ENCODE assay signal across 9 cellular contexts in genomic region chr4:152591361-152591760, GRCh38. TPM values are rescaled to one million over a fixed set of nuclear protein-coding genes. Genes with fewer than 3 reads are reported as not detected.
A peak's percentile ranks its signal among the peaks of the same experiment; 100 is the strongest.
DNase-seq lines count a peak whose midpoint lies in the region; ATAC-seq and TF ChIP-seq lines count a peak whose summit lies in the region.
"Had no signal": no experiment of that assay in that cellular context is flagged by ENCODE, and none has a peak within 500 bp of the region (broad histone marks: within the 10 kb centered on the region; RNA-seq: fewer than 3 reads in every experiment).

No MANE protein-coding gene starts in this region.

- no peak overlapping the region for H3K27ac ChIP-seq in fibroblast of lung (ENCODE audit: insufficient read depth, low read length)
- H3K27ac ChIP-seq: neutrophil had no signal

- DNase-seq in NCI-H524 (lab: John Stamatoyannopoulos, UW): peak; percentile 21 to 33
- no peak for DNase-seq in NCI-H524 treated with DMSO at 0.1 percent for 48 hours (lab: John Stamatoyannopoulos, UW)
- DNase-seq in activated CD4-positive, alpha-beta memory T cell treated with anti-CD3 and anti-CD28 coated beads for 36 hours: peak; percentile 33
- peak; percentile 53 to 65 for DNase-seq in fibroblast of lung (ENCODE audit: low read depth in 2 of 2)
- peak; percentile 4 for DNase-seq in occipital lobe (lab: John Stamatoyannopoulos, UW)
- DNase-seq in mesenteric fat pad (ENCODE audit: low spot score): no peak

- H4K20me1 ChIP-seq in fibroblast of lung (ENCODE audit: control insufficient read depth, extremely low read depth, insufficient read depth, low read length): no peaks in the 10 kb centered on the region

- TF ChIP-seq CTCF in fibroblast of lung (conservative IDR thresholded peaks at IDR 0.05 in 1 of 2, IDR thresholded peaks at IDR 0.05 in 1 of 2; ENCODE audit: low read depth in 1 of 2, low read length in 2 of 2): no peak

- CTCF ChIA-PET in activated CD4-positive, alpha-beta memory T cell treated with anti-CD3 and anti-CD28 coated beads for 36 hours (lab: Charles Lee): interaction anchor here (2.3 kb wide), 1 partner anchor 90 kb away, joined by 9 read pairs; no protein-coding TSS in a partner anchor

- POLR2A ChIA-PET in activated CD4-positive, alpha-beta memory T cell treated with anti-CD3 and anti-CD28 coated beads for 36 hours (lab: Charles Lee): interaction anchor here (0.5 kb wide), 1 partner anchor 875 kb away, joined by 3 read pairs; no protein-coding TSS in a partner anchor

- no peaks in the 10 kb centered on the region for H3K36me3 Mint-ChIP-seq in activated CD4-positive, alpha-beta memory T cell treated with anti-CD3 and anti-CD28 coated beads for 36 hours

- peak overlapping the region in 2 of 4 experiments; percentile 31 to 36 for H3K4me3 ChIP-seq in fibroblast of lung (replicated peaks in 1 of 4; ENCODE audit: control extremely low read depth in 1 of 4, insufficient read depth in 1 of 4, low read depth in 3 of 4, low read length in 4 of 4)

- H3K79me2 ChIP-seq in fibroblast of lung (ENCODE audit: control insufficient read depth, insufficient read depth, low read length): no peaks in the 10 kb centered on the region

- peaks cover 3% of the 10 kb centered on the region for H3K27me3 ChIP-seq in fibroblast of lung (ENCODE audit: control insufficient read depth, insufficient read depth, low read length)

- no peak overlapping the region for H3K9ac ChIP-seq in fibroblast of lung (ENCODE audit: insufficient read depth, low read length)

- H3K4me1 ChIP-seq in fibroblast of lung (ENCODE audit: control insufficient read depth, extremely low read depth, insufficient read depth, low read length): peaks cover 12% of the 10 kb centered on the region

- no peak overlapping the region for H3K27ac Mint-ChIP-seq in activated CD4-positive, alpha-beta memory T cell treated with anti-CD3 and anti-CD28 coated beads for 36 hours

- ATAC-seq in GM19455 (IDR thresholded peaks at IDR 0.05; ENCODE audit: unreplicated experiment) (no peak), GM21576 (IDR thresholded peaks at IDR 0.05; ENCODE audit: unreplicated experiment) (no peak)

- H3K27me3 Mint-ChIP-seq in activated CD4-positive, alpha-beta memory T cell treated with anti-CD3 and anti-CD28 coated beads for 36 hours: no peaks in the 10 kb centered on the region

- H3K4me3 Mint-ChIP-seq in activated CD4-positive, alpha-beta memory T cell treated with anti-CD3 and anti-CD28 coated beads for 36 hours: no peak overlapping the region

- peaks cover 7% of the 10 kb centered on the region for H3K4me1 Mint-ChIP-seq in activated CD4-positive, alpha-beta memory T cell treated with anti-CD3 and anti-CD28 coated beads for 36 hours (ENCODE audit: low read depth)

- peak overlapping the region; percentile 48 for H2AFZ ChIP-seq in fibroblast of lung (ENCODE audit: low read length)

- peaks cover 6% of the 10 kb centered on the region for H3K9me3 Mint-ChIP-seq in activated CD4-positive, alpha-beta memory T cell treated with anti-CD3 and anti-CD28 coated beads for 36 hours

- peak overlapping the region; percentile 68 for H3K4me2 ChIP-seq in fibroblast of lung (ENCODE audit: extremely low read depth, insufficient read depth, low read length)

- intact Hi-C loops in activated CD4-positive, alpha-beta memory T cell treated with anti-CD3 and anti-CD28 coated beads for 36 hours (cut with micrococcal nuclease): no loop called here

- H3K9me3 ChIP-seq in fibroblast of lung (ENCODE audit: control insufficient read depth, insufficient read depth, low read depth, low read length): no peaks in the 10 kb centered on the region
- H3K9me3 ChIP-seq: neutrophil had no signal

- no peaks in the 10 kb centered on the region for H3K36me3 ChIP-seq in fibroblast of lung (ENCODE audit: control insufficient read depth, insufficient read depth, low read length)
- H3K36me3 ChIP-seq: neutrophil had no signal

RNA-seq across cellular contexts. Expression of gene FBXW7, which starts 55.5 kb away (rescaled TPM):
- 10 to 100 TPM; 35.8 to 37.8 TPM for total RNA-seq in activated CD4-positive, alpha-beta memory T cell treated with anti-CD3 and anti-CD28 coated beads for 36 hours
- total RNA-seq in fibroblast of lung (68.7 and 87.3 TPM in 2 replicates), occipital lobe (285 TPM), mesenteric fat pad (37.9 TPM)
- 14.5 and 16.3 TPM in 2 replicates for polyA plus RNA-seq in fibroblast of lung
- polyA plus RNA-seq in fibroblast of lung (2012): 11.8 and 13.9 TPM in 2 replicates
- 0.44 and 1.4 TPM in 2 replicates for polyA minus RNA-seq in fibroblast of lung (ENCODE audit: low replicate concordance)

Comparison
In these comparisons a context has a peak if more than half of its experiments do, and no peak if none do; other contexts are left out.
1. DNase-seq: peak in NCI-H524 (2 of 2), activated CD4-positive, alpha-beta memory T cell treated with anti-CD3 and anti-CD28 coated beads for 36 hours (single experiment), fibroblast of lung (2 of 2) and occipital lobe (single experiment); none in NCI-H524 treated with DMSO at 0.1 percent for 48 hours (single experiment) and mesenteric fat pad (single experiment).